1 cellular context compared by ENCODE assay signal in the genomic region with DNA sequence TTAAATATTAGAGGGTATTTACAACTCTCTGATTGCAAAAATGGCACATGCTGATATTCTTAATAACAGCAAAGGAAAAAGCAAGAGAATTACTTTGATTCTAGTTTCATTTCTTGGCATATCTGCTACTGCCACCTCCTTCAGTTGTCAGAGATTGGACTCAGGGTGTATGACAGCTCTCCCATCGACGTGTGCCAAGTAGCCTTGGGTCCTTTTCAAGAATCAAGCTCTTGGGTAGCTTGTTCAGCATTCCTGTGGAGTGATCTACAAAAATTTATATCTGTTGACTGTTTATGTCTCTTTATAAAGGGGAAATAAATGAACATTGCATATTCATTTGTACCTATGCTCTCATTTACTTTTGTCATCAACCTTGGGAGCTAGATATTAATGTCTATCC.
TF ChIP-seq lines count a peak whose summit lies in the region.

No MANE protein-coding gene starts in this region.

TF ChIP-seq in SK-N-SH, 30 proteins besides CTCF, POLR2A, EP300 and RAD21 (continued from another document):
- no peak for TF ChIP-seq EZH2phosphoT487 (IDR thresholded peaks at IDR 0.05; ENCODE audit: borderline replicate concordance, low read depth)
